In genomic region chr7:101991860-101992259, GRCh38 we compare ENCODE assay signal across 19 cellular contexts.
"Had no signal": no experiment of that assay in that cellular context is flagged by ENCODE, and none has a peak within 500 bp of the region (broad histone marks: within the 10 kb centered on the region; RNA-seq: fewer than 3 reads in every experiment).

No MANE protein-coding gene starts in this region.

- H3K4me3 Mint-ChIP-seq: activated CD4-positive, alpha-beta T cell treated with anti-CD3 and anti-CD28 coated beads, Interleukin-2, amount 10 ng/mL, durations not matched to agents 7 days and 5 days; activated naive CD4-positive, alpha-beta T cell treated with anti-CD3 and anti-CD28 coated beads for 36 hours; activated T-cell treated with anti-CD3 and anti-CD28 coated beads, Interleukin-2, amount 50 U/mL, for 24 hours; central memory CD8-positive, alpha-beta T cell; stimulated activated naive CD8-positive, alpha-beta T cell treated with anti-CD3 and anti-CD28 coated beads, Interleukin-15, Interleukin-2, amounts not matched to agents 100 ng/mL and 50 ng/mL, for 24 hours had no signal

- DNase-seq: activated CD4-positive, alpha-beta T cell treated with anti-CD3 and anti-CD28 coated beads, Interleukin-2, amount 10 ng/mL, durations not matched to agents 7 days and 5 days; activated CD4-positive, CD25-positive, alpha-beta regulatory T cell; activated CD8-positive, alpha-beta T cell treated with anti-CD3 and anti-CD28 coated beads, Interleukin-2, amount 10 ng/mL, durations not matched to agents 7 days and 5 days; activated naive CD4-positive, alpha-beta T cell treated with anti-CD3 and anti-CD28 coated beads for 36 hours; activated T-cell treated with anti-CD3 and anti-CD28 coated beads, Interleukin-2, amount 50 U/mL, for 24 hours; aorta; heart left ventricle; left ventricle myocardium inferior; mammary epithelial cell; stimulated activated CD4-positive, alpha-beta T cell treated with anti-CD3 and anti-CD28 coated beads, Interleukin-2, amount 100 ng/mL, for 24 hours; transverse colon; uterus had no signal

- H3K4me1 ChIP-seq: prostate gland, transverse colon, uterus had no signal

- H3K27ac ChIP-seq: coronary artery, esophagus muscularis mucosa, gastroesophageal sphincter, heart left ventricle, left ventricle myocardium inferior, prostate gland, right atrium auricular region, transverse colon, uterus had no signal

- H3K4me3 ChIP-seq: coronary artery, esophagus muscularis mucosa, gastroesophageal sphincter, heart left ventricle, left ventricle myocardium inferior, prostate gland, right atrium auricular region, transverse colon, uterus had no signal

- H3K27me3 ChIP-seq: esophagus muscularis mucosa, gastroesophageal sphincter, heart left ventricle, right atrium auricular region, transverse colon, uterus had no signal

- H3K9me3 Mint-ChIP-seq: activated CD4-positive, alpha-beta T cell treated with anti-CD3 and anti-CD28 coated beads, Interleukin-2, amount 10 ng/mL, durations not matched to agents 7 days and 5 days; activated naive CD4-positive, alpha-beta T cell treated with anti-CD3 and anti-CD28 coated beads for 36 hours; activated T-cell treated with anti-CD3 and anti-CD28 coated beads, Interleukin-2, amount 50 U/mL, for 24 hours; central memory CD8-positive, alpha-beta T cell; stimulated activated naive CD8-positive, alpha-beta T cell treated with anti-CD3 and anti-CD28 coated beads, Interleukin-15, Interleukin-2, amounts not matched to agents 100 ng/mL and 50 ng/mL, for 24 hours had no signal

- H3K36me3 ChIP-seq: esophagus muscularis mucosa, heart left ventricle, left ventricle myocardium inferior, prostate gland, right atrium auricular region, transverse colon, uterus had no signal

- H3K9me3 ChIP-seq: esophagus muscularis mucosa, gastroesophageal sphincter, heart left ventricle, left ventricle myocardium inferior, prostate gland, right atrium auricular region, transverse colon, uterus had no signal

- H3K27ac Mint-ChIP-seq: activated naive CD4-positive, alpha-beta T cell treated with anti-CD3 and anti-CD28 coated beads for 36 hours had no signal

- ATAC-seq: gastroesophageal sphincter, heart left ventricle had no signal

- H3K27me3 Mint-ChIP-seq: activated CD4-positive, alpha-beta T cell treated with anti-CD3 and anti-CD28 coated beads, Interleukin-2, amount 10 ng/mL, durations not matched to agents 7 days and 5 days; activated T-cell treated with anti-CD3 and anti-CD28 coated beads, Interleukin-2, amount 50 U/mL, for 24 hours; central memory CD8-positive, alpha-beta T cell; stimulated activated naive CD8-positive, alpha-beta T cell treated with anti-CD3 and anti-CD28 coated beads, Interleukin-15, Interleukin-2, amounts not matched to agents 100 ng/mL and 50 ng/mL, for 24 hours had no signal
